ENCODE assay signal across 27 cellular contexts in the genomic region with DNA sequence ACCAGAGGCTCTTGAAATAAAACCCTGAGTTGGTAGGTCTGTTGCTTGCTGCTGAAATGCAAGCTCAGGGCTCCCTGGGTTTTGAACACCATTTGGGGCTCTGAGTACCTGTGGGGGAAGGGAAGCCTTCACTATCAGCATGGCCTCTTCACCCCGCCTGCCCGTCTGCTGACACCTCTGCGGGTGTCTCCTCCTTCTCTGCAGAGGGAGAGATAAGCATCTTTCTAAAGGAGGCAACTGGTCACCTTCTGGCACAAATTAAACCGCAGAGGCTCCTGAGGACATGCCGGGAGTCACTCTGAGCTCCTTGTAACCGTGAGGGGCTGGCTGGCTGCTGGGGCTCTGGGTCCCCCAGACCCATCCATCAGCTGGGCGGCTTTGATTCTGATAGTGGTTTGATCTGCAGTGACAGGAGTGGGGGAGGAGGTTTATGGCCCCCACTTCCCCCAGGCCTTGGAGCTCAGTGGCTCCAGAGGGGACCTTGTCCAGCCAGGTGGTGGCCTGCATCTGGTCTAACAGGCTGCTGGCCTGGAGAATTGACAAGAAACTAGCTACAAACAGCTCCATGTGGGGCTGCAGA.
"Had no signal": no experiment of that assay in that cellular context is flagged by ENCODE, and none has a peak within 500 bp of the region (broad histone marks: within the 10 kb centered on the region; RNA-seq: fewer than 3 reads in every experiment).

No MANE protein-coding gene starts in this region.

- H3K27ac ChIP-seq: body of pancreas, esophagus muscularis mucosa, foreskin keratinocyte, heart right ventricle, right lobe of liver, thyroid gland, upper lobe of left lung had no signal

- H3K27ac Mint-ChIP-seq: activated CD8-positive, alpha-beta T cell treated with anti-CD3 and anti-CD28 coated beads for 36 hours; activated naive CD4-positive, alpha-beta T cell treated with anti-CD3 and anti-CD28 coated beads, Interleukin-2, amount 50 U/mL, for 72 hours; activated T-helper 17 cell treated with anti-CD3 and anti-CD28 coated beads, Interleukin-2, amount 50 U/mL, for 72 hours; naive thymus-derived CD8-positive, alpha-beta T cell; progenitor cell of endocrine pancreas; stimulated activated effector memory CD8-positive, alpha-beta T cell treated with anti-CD3 and anti-CD28 coated beads, Interleukin-12 subunit alpha, Interleukin-12 subunit beta, amount 100 ng/mL, for 72 hours; stimulated activated naive CD8-positive, alpha-beta T cell treated with anti-CD3 and anti-CD28 coated beads, Interleukin-15, Interleukin-2, amounts not matched to agents 100 ng/mL and 50 ng/mL, for 24 hours; T-helper 1 cell treated with Interleukin-12 subunit alpha and Interleukin-12 subunit beta and Interleukin-4 antibody, amounts not matched to agents 30 μg/mL and 1 μg/mL, for 36 hours had no signal

- H3K4me1 Mint-ChIP-seq: activated T-helper 17 cell treated with anti-CD3 and anti-CD28 coated beads, Interleukin-2, amount 50 U/mL, for 72 hours; stimulated activated effector memory CD8-positive, alpha-beta T cell treated with anti-CD3 and anti-CD28 coated beads, Interleukin-12 subunit alpha, Interleukin-12 subunit beta, amount 100 ng/mL, for 72 hours had no signal

- H3K36me3 ChIP-seq: esophagus muscularis mucosa, heart right ventricle, right lobe of liver, thyroid gland, upper lobe of left lung had no signal

- H3K9me3 ChIP-seq: right lobe of liver, SK-N-SH, thyroid gland had no signal

- H3K4me1 ChIP-seq: body of pancreas, foreskin keratinocyte, right lobe of liver, thyroid gland, upper lobe of left lung had no signal

- H3K4me3 Mint-ChIP-seq: activated CD8-positive, alpha-beta T cell treated with anti-CD3 and anti-CD28 coated beads for 36 hours; activated T-cell treated with anti-CD3 and anti-CD28 coated beads, Interleukin-2, amount 50 U/mL, for 4 hours; activated T-helper 17 cell treated with anti-CD3 and anti-CD28 coated beads, Interleukin-2, amount 50 U/mL, for 72 hours; naive thymus-derived CD8-positive, alpha-beta T cell; stimulated activated effector memory CD8-positive, alpha-beta T cell treated with anti-CD3 and anti-CD28 coated beads, Interleukin-12 subunit alpha, Interleukin-12 subunit beta, amount 100 ng/mL, for 72 hours; stimulated activated naive CD8-positive, alpha-beta T cell treated with anti-CD3 and anti-CD28 coated beads, Interleukin-15, Interleukin-2, amounts not matched to agents 100 ng/mL and 50 ng/mL, for 24 hours; T-helper 1 cell treated with Interleukin-12 subunit alpha and Interleukin-12 subunit beta and Interleukin-4 antibody, amounts not matched to agents 30 μg/mL and 1 μg/mL, for 36 hours had no signal

- DNase-seq: activated CD4-positive, alpha-beta T cell treated with anti-CD3 and anti-CD28 coated beads for 1 hour; activated CD4-positive, alpha-beta T cell treated with anti-CD3 and anti-CD28 coated beads, Interleukin-2, amount 50 U/mL, for 1 hour; activated CD8-positive, alpha-beta T cell treated with anti-CD3 and anti-CD28 coated beads for 36 hours; activated naive CD4-positive, alpha-beta T cell; activated T-cell treated with anti-CD3 and anti-CD28 coated beads, Interleukin-2, amount 50 U/mL, for 4 hours; anterior cingulate cortex; body of pancreas; foreskin keratinocyte; heart right ventricle; left colon; SK-N-SH; small intestine; stimulated activated CD4-positive, alpha-beta T cell treated with anti-CD3 and anti-CD28 coated beads, Interleukin-4, amount 100 ng/mL, for 24 hours; substantia nigra; SW 1271; T-helper 9 cell; thyroid gland had no signal

- H3K27me3 ChIP-seq: body of pancreas, esophagus muscularis mucosa, foreskin keratinocyte, right lobe of liver, thyroid gland had no signal

- H3K4me3 ChIP-seq: body of pancreas, esophagus muscularis mucosa, heart right ventricle, right lobe of liver, thyroid gland, upper lobe of left lung had no signal
